Comparison of ENCODE assay signal across 1 cellular context in genomic region chrX:56726609-56727008, GRCh38.
TF ChIP-seq lines count a peak whose summit lies in the region.

No MANE protein-coding gene starts in this region.

TF ChIP-seq in GM23338, 12 proteins besides CTCF, POLR2A, EP300 and RAD21 (continued from another document):
- TF ChIP-seq ZNF462 (CRISPR knock-in tag; IDR thresholded peaks at IDR 0.05): no peak
- no peak for TF ChIP-seq EZH2 (IDR thresholded peaks at IDR 0.05; ENCODE audit: low read depth, unreplicated experiment)
- TF ChIP-seq CREB1 (CRISPR knock-in tag; IDR thresholded peaks at IDR 0.05; ENCODE audit: low read depth): no peak
- TF ChIP-seq REST (IDR thresholded peaks at IDR 0.05; ENCODE audit: unreplicated experiment): no peak
- no peak for TF ChIP-seq POLR2AphosphoS5 (IDR thresholded peaks at IDR 0.05; ENCODE audit: low read depth)
- no peak for TF ChIP-seq EZH2phosphoT487 (IDR thresholded peaks at IDR 0.05; ENCODE audit: unreplicated experiment)
- no peak for TF ChIP-seq ZNF331 (CRISPR knock-in tag; IDR thresholded peaks at IDR 0.05; ENCODE audit: low read depth)
- no peak for TF ChIP-seq ZNF114 (CRISPR knock-in tag; IDR thresholded peaks at IDR 0.05)
TF ChIP-seq in GM23338: peak in this region for 0.
